17 cellular contexts compared by ENCODE assay signal in genomic region chr2:40049782-40050181, GRCh38.
"Had no signal": no experiment of that assay in that cellular context is flagged by ENCODE, and none has a peak within 500 bp of the region (broad histone marks: within the 10 kb centered on the region; RNA-seq: fewer than 3 reads in every experiment).

No MANE protein-coding gene starts in this region.

- H3K4me3 Mint-ChIP-seq: activated CD4-positive, alpha-beta memory T cell treated with anti-CD3 and anti-CD28 coated beads for 36 hours; activated naive CD8-positive, alpha-beta T cell; dendritic cell treated with granulocyte-macrophage colony-stimulating factor and Interleukin-4, amounts not matched to agents 40 ng/mL and 50 ng/mL, for 4 days; effector memory CD8-positive, alpha-beta T cell; naive thymus-derived CD8-positive, alpha-beta T cell had no signal

- H3K9me3 ChIP-seq: neutrophil, right atrium auricular region, stomach, thoracic aorta had no signal

- H3K27me3 ChIP-seq: brain microvascular endothelial cell, foreskin keratinocyte, neutrophil, right atrium auricular region, stomach had no signal

- H3K27ac ChIP-seq: brain microvascular endothelial cell, foreskin keratinocyte, neutrophil, right atrium auricular region, skin epidermis, stomach, thoracic aorta had no signal

- H3K36me3 Mint-ChIP-seq: activated CD4-positive, alpha-beta memory T cell treated with anti-CD3 and anti-CD28 coated beads for 36 hours; activated naive CD8-positive, alpha-beta T cell; naive thymus-derived CD8-positive, alpha-beta T cell had no signal

- H3K4me1 Mint-ChIP-seq: naive thymus-derived CD8-positive, alpha-beta T cell had no signal

- H3K4me1 ChIP-seq: foreskin keratinocyte, right atrium auricular region, stomach had no signal

- H3K9me3 Mint-ChIP-seq: activated CD4-positive, alpha-beta memory T cell treated with anti-CD3 and anti-CD28 coated beads for 36 hours; dendritic cell treated with granulocyte-macrophage colony-stimulating factor and Interleukin-4, amounts not matched to agents 40 ng/mL and 50 ng/mL, for 4 days; naive thymus-derived CD8-positive, alpha-beta T cell had no signal

- DNase-seq: activated CD4-positive, alpha-beta memory T cell treated with anti-CD3 and anti-CD28 coated beads for 36 hours; activated gamma-delta T cell; activated T-cell treated with anti-CD3 and anti-CD28 coated beads, Interleukin-2, amount 50 U/mL, for 48 hours; brain microvascular endothelial cell; effector memory CD8-positive, alpha-beta T cell; erythroblast; foreskin keratinocyte; left colon; naive thymus-derived CD8-positive, alpha-beta T cell; posterior cingulate gyrus; stomach had no signal

- ATAC-seq: effector memory CD8-positive, alpha-beta T cell; foreskin keratinocyte; left colon; naive thymus-derived CD8-positive, alpha-beta T cell had no signal

- H3K27me3 Mint-ChIP-seq: activated CD4-positive, alpha-beta memory T cell treated with anti-CD3 and anti-CD28 coated beads for 36 hours; effector memory CD8-positive, alpha-beta T cell had no signal

- H3K27ac Mint-ChIP-seq: activated CD4-positive, alpha-beta memory T cell treated with anti-CD3 and anti-CD28 coated beads for 36 hours; activated naive CD8-positive, alpha-beta T cell; dendritic cell treated with granulocyte-macrophage colony-stimulating factor and Interleukin-4, amounts not matched to agents 40 ng/mL and 50 ng/mL, for 4 days; effector memory CD8-positive, alpha-beta T cell; naive thymus-derived CD8-positive, alpha-beta T cell had no signal
